ENCODE assay signal across 3 cellular contexts in genomic region chr7:8567626-8568025, GRCh38.
"Had no signal": no experiment of that assay in that cellular context is flagged by ENCODE, and none has a peak within 500 bp of the region (broad histone marks: within the 10 kb centered on the region; RNA-seq: fewer than 3 reads in every experiment).

No MANE protein-coding gene starts in this region.

- ATAC-seq: GM12878 had no signal

- DNase-seq: GDM1, GF-D8 had no signal
